ENCODE assay signal across 8 cellular contexts in genomic region chr1:94236021-94236491, GRCh38. TPM values are rescaled to one million over a fixed set of nuclear protein-coding genes. Genes with fewer than 3 reads are reported as not detected.
DNase-seq lines count a peak whose midpoint lies in the region; ATAC-seq and TF ChIP-seq lines count a peak whose summit lies in the region.

No MANE protein-coding gene starts in this region.

- H3K36me3 ChIP-seq in brain microvascular endothelial cell (replicated peaks) (no peaks in the 10 kb centered on the region), left lung (no peaks in the 10 kb centered on the region), tibial nerve (no peaks in the 10 kb centered on the region)

- no peak for TF ChIP-seq CTCF in brain microvascular endothelial cell (IDR thresholded peaks at IDR 0.05; ENCODE audit: low read depth, low read length, missing control alignments)
- TF ChIP-seq CTCF in left lung (IDR thresholded peaks at IDR 0.05): no peak
- no peak for TF ChIP-seq CTCF in tibial nerve (IDR thresholded peaks at IDR 0.05)

- POLR2A ChIA-PET in activated CD4-positive, alpha-beta T cell treated with anti-CD3 and anti-CD28 coated beads for 36 hours (lab: Charles Lee): no interaction called here

- H3K27ac ChIP-seq in brain microvascular endothelial cell (peak overlapping the region; percentile 78), left lung (peak overlapping the region; percentile 89 to 93), tibial nerve (peak overlapping the region; percentile 64 to 89 (median 85))

- H3K4me1 Mint-ChIP-seq in activated CD4-positive, alpha-beta T cell treated with anti-CD3 and anti-CD28 coated beads for 36 hours: peaks cover 13% of the 10 kb centered on the region

- CTCF ChIA-PET in activated CD4-positive, alpha-beta T cell treated with anti-CD3 and anti-CD28 coated beads for 36 hours (lab: Charles Lee): no interaction called here

- no peaks in the 10 kb centered on the region for H3K36me3 Mint-ChIP-seq in activated CD4-positive, alpha-beta T cell treated with anti-CD3 and anti-CD28 coated beads for 36 hours (ENCODE audit: low read depth)

- peak overlapping the region; percentile 45 for H3K4me3 Mint-ChIP-seq in activated CD4-positive, alpha-beta T cell treated with anti-CD3 and anti-CD28 coated beads for 36 hours

- DNase-seq in activated CD4-positive, alpha-beta T cell treated with anti-CD3 and anti-CD28 coated beads for 36 hours: no peak
- DNase-seq in activated CD4-positive, alpha-beta T cell treated with anti-CD3 and anti-CD28 coated beads for 1 hour: no peak
- DNase-seq in brain microvascular endothelial cell (no peak), left lung (no peak), tibial nerve (ENCODE audit: low spot score in 2 of 2) (no peak), NCI-H748 treated with DMSO at 0.1 percent for 48 hours (lab: John Stamatoyannopoulos, UW) (no peak), amniotic stem cell (lab: John Stamatoyannopoulos, UW) (no peak), NCI-H226 (no peak)

- H3K27me3 ChIP-seq in brain microvascular endothelial cell (replicated peaks): no peaks in the 10 kb centered on the region
- H3K27me3 ChIP-seq in left lung: peaks cover 0 to 83% of the 10 kb centered on the region in 2 donors
- H3K27me3 ChIP-seq in tibial nerve: no peaks in the 10 kb centered on the region

- TF ChIP-seq POLR2A in tibial nerve (IDR thresholded peaks at IDR 0.05): no peak

- H3K27ac Mint-ChIP-seq in activated CD4-positive, alpha-beta T cell treated with anti-CD3 and anti-CD28 coated beads for 36 hours: no peak overlapping the region

- H3K9me3 ChIP-seq in left lung (no peaks in the 10 kb centered on the region), tibial nerve (no peaks in the 10 kb centered on the region)

- no peak for TF ChIP-seq EP300 in tibial nerve (IDR thresholded peaks at IDR 0.05)

- in situ Hi-C loops in brain microvascular endothelial cell (cut with HindIII; ENCODE audit: low pct_ligation_motif_present, low sequenced_read_pairs): loop anchor here (25.0 kb wide), 1 partner anchor 101 kb away; no protein-coding TSS in a partner anchor

- H3K4me1 ChIP-seq in left lung (peaks cover 0 to 24% of the 10 kb centered on the region in 2 donors), tibial nerve (peaks cover 0 to 20% (median 3%) of the 10 kb centered on the region in 4 donors)

- no peaks in the 10 kb centered on the region for H3K9me3 Mint-ChIP-seq in activated CD4-positive, alpha-beta T cell treated with anti-CD3 and anti-CD28 coated beads for 36 hours (ENCODE audit: low read depth)

- no peak for ATAC-seq in activated CD4-positive, alpha-beta T cell treated with anti-CD3 and anti-CD28 coated beads for 36 hours
- peak; percentile 8 for ATAC-seq in left lung

- H3K27me3 Mint-ChIP-seq in activated CD4-positive, alpha-beta T cell treated with anti-CD3 and anti-CD28 coated beads for 36 hours: peaks cover 70% of the 10 kb centered on the region

- 1% methylated on average over 6 of the region's 6 CpGs for WGBS in tibial nerve, 2 donors

- intact Hi-C loops in activated CD4-positive, alpha-beta T cell treated with anti-CD3 and anti-CD28 coated beads for 36 hours (cut with DNase I, micrococcal nuclease): loop anchor here (5.0 to 10.0 kb wide), 5 partner anchors 146 to 306 kb away; partner anchors contain the start of gene F3 (in 2 of the 2)
- intact Hi-C loops in left lung (cut with DNase I): loop anchor here in 1 of 2 donors (5.0 to 10.0 kb wide), 2 partner anchors 91 to 171 kb away; no protein-coding TSS in a partner anchor

- H3K4me3 ChIP-seq in brain microvascular endothelial cell (ENCODE audit: low read depth, low read length) (peak overlapping the region; percentile 89), left lung (peak overlapping the region; percentile 75 to 81), tibial nerve (peak overlapping the region; percentile 69 to 84 (median 78))

RNA-seq across cellular contexts. Expression of gene ARHGAP29, which starts 1.3 kb away (rescaled TPM):
- total RNA-seq in activated CD4-positive, alpha-beta T cell treated with anti-CD3 and anti-CD28 coated beads for 36 hours: under 1 TPM; 0.21 to 0.23 TPM
- total RNA-seq in left lung (10 to 100 TPM; 42.3 to 55.2 TPM), tibial nerve (10 to 100 TPM; 45.9 to 80.4 (median 50.1) TPM)

Comparison
In these comparisons a context has a peak if more than half of its experiments do, and no peak if none do; other contexts are left out.
1. RNA of gene ARHGAP29, which starts 1.3 kb away (total RNA-seq): 42.3 to 55.2 TPM in left lung and 45.9 to 80.4 TPM in tibial nerve; 0.21 to 0.23 TPM in activated CD4-positive, alpha-beta T cell treated with anti-CD3 and anti-CD28 coated beads for 36 hours; every median in the first group is over 10 times any median in the second.
2. Peak in every context shown above with its lines, with median percentiles within 50 percentile points of each other: H3K27ac ChIP-seq and H3K4me3 ChIP-seq.